In genomic region chr1:192559115-192560006, GRCh38 we compare ENCODE assay signal across 8 cellular contexts. TPM values are rescaled to one million over a fixed set of nuclear protein-coding genes. Genes with fewer than 3 reads are reported as not detected.
DNase-seq lines count a peak whose midpoint lies in the region; ATAC-seq, FAIRE-seq and TF ChIP-seq lines count a peak whose summit lies in the region.

No MANE protein-coding gene starts in this region.

- no peak for TF ChIP-seq EP300 in esophagus muscularis mucosa (IDR thresholded peaks at IDR 0.05)

- no peak overlapping the region for H3K9ac ChIP-seq in subcutaneous abdominal adipose tissue (ENCODE audit: low read length in 5 of 5)

- H3K4me1 ChIP-seq in esophagus muscularis mucosa (peaks cover 0 to 21% (median 14%) of the 10 kb centered on the region in 4 donors), subcutaneous abdominal adipose tissue (ENCODE audit: control insufficient read depth in 5 of 5, insufficient read depth in 5 of 5, low read length in 5 of 5) (peaks cover 0 to 4% (median 0%) of the 10 kb centered on the region in 5 donors), small intestine (ENCODE audit: control insufficient read depth in 2 of 2, insufficient read depth in 1 of 2, low read depth in 1 of 2, low read length in 1 of 2) (peaks cover 0 to 2% of the 10 kb centered on the region in 2 donors)

- FAIRE-seq in small intestine (lab: Jason Lieb, UNC), result no peak

- no peak for TF ChIP-seq POLR2A in esophagus muscularis mucosa (IDR thresholded peaks at IDR 0.05; ENCODE audit: low read depth)

- ATAC-seq in GM21737 (IDR thresholded peaks at IDR 0.05; ENCODE audit: unreplicated experiment), result peak; percentile 53

- DNase-seq in GM04503 (ENCODE audit: low read depth) (peak; percentile 94), NOMO-1 (lab: John Stamatoyannopoulos, UW; ENCODE audit: unreplicated experiment in 2 of 2) (peak; percentile 61 to 71), esophagus muscularis mucosa (ENCODE audit: extremely low spot score) (no peak), SW 1271 (lab: John Stamatoyannopoulos, UW) (no peak), NCI-H187 (lab: John Stamatoyannopoulos, UW) (no peak), small intestine (no peak)

- no peaks in the 10 kb centered on the region for H3K27me3 ChIP-seq in esophagus muscularis mucosa
- no peaks in the 10 kb centered on the region for H3K27me3 ChIP-seq in subcutaneous abdominal adipose tissue (ENCODE audit: control insufficient read depth in 5 of 5, insufficient read depth in 4 of 5, low read length in 5 of 5)
- no peaks in the 10 kb centered on the region for H3K27me3 ChIP-seq in small intestine (ENCODE audit: control insufficient read depth in 2 of 2, insufficient read depth in 2 of 2, low read length in 2 of 2)

- no peak for TF ChIP-seq CTCF in esophagus muscularis mucosa (IDR thresholded peaks at IDR 0.05)

- H3K27ac ChIP-seq in esophagus muscularis mucosa (replicated peaks in 1 of 4) (peak overlapping the region; percentile 46 to 59 (median 52)), subcutaneous abdominal adipose tissue (ENCODE audit: low read depth, low read length) (peak overlapping the region; percentile 50), small intestine (ENCODE audit: low read depth in 1 of 2, low read length in 1 of 2) (peak overlapping the region in 1 of 2 donors; percentile 15)

- H3K9me3 ChIP-seq in esophagus muscularis mucosa (no peaks in the 10 kb centered on the region), subcutaneous abdominal adipose tissue (ENCODE audit: control insufficient read depth in 5 of 5, low read length in 5 of 5) (no peaks in the 10 kb centered on the region), small intestine (ENCODE audit: control insufficient read depth, low read depth) (no peaks in the 10 kb centered on the region)

- H3K4me3 ChIP-seq in esophagus muscularis mucosa, result no peak overlapping the region
- no peak overlapping the region for H3K4me3 ChIP-seq in subcutaneous abdominal adipose tissue (ENCODE audit: low read depth in 1 of 5, low read length in 5 of 5)
- no peak overlapping the region for H3K4me3 ChIP-seq in small intestine (ENCODE audit: low read depth in 1 of 2, low read length in 2 of 2)

- WGBS in esophagus muscularis mucosa, result 54% methylated on average over 6 of the region's 6 CpGs
- 65 to 78% (median 69%) methylated on average over 6 of the region's 6 CpGs for WGBS in small intestine, 3 donors

- intact Hi-C loops in esophagus muscularis mucosa (cut with DNase I), result no loop called here

- H3K36me3 ChIP-seq in esophagus muscularis mucosa (no peaks in the 10 kb centered on the region), subcutaneous abdominal adipose tissue (ENCODE audit: control insufficient read depth in 5 of 5, insufficient read depth in 5 of 5, low read length in 5 of 5) (no peaks in the 10 kb centered on the region), small intestine (ENCODE audit: control insufficient read depth in 2 of 2, insufficient read depth in 2 of 2, low read length in 2 of 2) (no peaks in the 10 kb centered on the region)

RNA-seq across cellular contexts. Expression of gene RGS1, which starts 16.2 kb away (rescaled TPM):
- total RNA-seq in esophagus muscularis mucosa, result 10 to 100 TPM in 3 of 4 donors, 1 to 10 TPM in 1; 6.1 to 27.7 (median 12.5) TPM
- 10 to 100 TPM in 2 of 3 donors, 1 to 10 TPM in 1; 3.4 to 24.3 (median 15.4) TPM for polyA plus RNA-seq in small intestine

Comparison
In these comparisons a context has a peak if more than half of its experiments do, and no peak if none do; other contexts are left out.
1. DNase-seq: peak in GM04503 (single experiment) and NOMO-1 (2 of 2); none in esophagus muscularis mucosa (single experiment), SW 1271 (0 of 2), NCI-H187 (0 of 2) and small intestine (single experiment).